ENCODE assay signal across 1 cellular context in genomic region chr18:63470751-63471150, GRCh38.
TF ChIP-seq lines count a peak whose summit lies in the region.

No MANE protein-coding gene starts in this region.

TF ChIP-seq in GM23338, 12 proteins besides CTCF, POLR2A, EP300 and RAD21:
- no peak for TF ChIP-seq JUNB (IDR thresholded peaks at IDR 0.05; ENCODE audit: unreplicated experiment)
- TF ChIP-seq NANOG (IDR thresholded peaks at IDR 0.05; ENCODE audit: borderline replicate concordance), result no peak
- no peak for TF ChIP-seq EZH2 (IDR thresholded peaks at IDR 0.05; ENCODE audit: low read depth, unreplicated experiment)
- TF ChIP-seq CREB1 (CRISPR knock-in tag; IDR thresholded peaks at IDR 0.05; ENCODE audit: low read depth), result no peak
- no peak for TF ChIP-seq ETS1 (IDR thresholded peaks at IDR 0.05)
- no peak for TF ChIP-seq REST (IDR thresholded peaks at IDR 0.05; ENCODE audit: unreplicated experiment)
- TF ChIP-seq POLR2AphosphoS5 (IDR thresholded peaks at IDR 0.05; ENCODE audit: low read depth), result no peak
- no peak for TF ChIP-seq ZNF462 (CRISPR knock-in tag; IDR thresholded peaks at IDR 0.05)
